11 cellular contexts compared by ENCODE assay signal in genomic region chr5:40716000-40716399, GRCh38.
DNase-seq lines count a peak whose midpoint lies in the region; ATAC-seq and TF ChIP-seq lines count a peak whose summit lies in the region.
"Had no signal": no experiment of that assay in that cellular context is flagged by ENCODE, and none has a peak within 500 bp of the region (broad histone marks: within the 10 kb centered on the region; RNA-seq: fewer than 3 reads in every experiment).

No MANE protein-coding gene starts in this region.

- H3K4me2 ChIP-seq in DOHH2 (ENCODE audit: low read length): no peak overlapping the region

- H3K27me3 ChIP-seq in DOHH2 (ENCODE audit: control insufficient read depth, low read length) (no peaks in the 10 kb centered on the region), brain microvascular endothelial cell (replicated peaks) (no peaks in the 10 kb centered on the region)
- H3K27me3 ChIP-seq: heart left ventricle had no signal

- H3K4me3 ChIP-seq in DOHH2 (ENCODE audit: low read length) (no peak overlapping the region), LNCaP clone FGC (ENCODE audit: low read depth, low read length) (no peak overlapping the region), brain microvascular endothelial cell (ENCODE audit: low read depth, low read length) (no peak overlapping the region)
- H3K4me3 ChIP-seq: heart left ventricle had no signal

- TF ChIP-seq CTCF in DOHH2 (IDR thresholded peaks at IDR 0.05; ENCODE audit: low read depth, low read length, poor library complexity, severe bottlenecking): peak; percentile 24
- TF ChIP-seq CTCF in LNCaP clone FGC (IDR thresholded peaks at IDR 0.05; ENCODE audit: control insufficient read depth, extremely low read depth, insufficient read depth): peak; percentile 60
- peak; percentile 56 for TF ChIP-seq CTCF in brain microvascular endothelial cell (IDR thresholded peaks at IDR 0.05; ENCODE audit: low read depth, low read length, missing control alignments)

- H3K27ac ChIP-seq in DOHH2 (ENCODE audit: low read depth, low read length) (no peak overlapping the region), brain microvascular endothelial cell (no peak overlapping the region)
- H3K27ac ChIP-seq: heart left ventricle had no signal

- H3K36me3 ChIP-seq in DOHH2 (ENCODE audit: control insufficient read depth, low read length) (0 out of 2 replicates have a peak, but pooled peaks cover 7% of the 10 kb centered on the region), brain microvascular endothelial cell (replicated peaks) (no peaks in the 10 kb centered on the region)

- DNase-seq in LNCaP clone FGC (ENCODE audit: low read depth) (no peak), brain microvascular endothelial cell (no peak), medulla oblongata (ENCODE audit: extremely low spot score) (peak; percentile 79), LoVo (ENCODE audit: low spot score) (no peak)
- no peak for DNase-seq in stimulated activated naive CD4-positive, alpha-beta T cell (lab: John Stamatoyannopoulos, UW)
- DNase-seq in stimulated activated CD4-positive, alpha-beta T cell treated with anti-CD3 and anti-CD28 coated beads, Interleukin-1b, Interleukin-23, amount 100 ng/mL, for 48 hours: no peak
- DNase-seq: activated CD4-positive, alpha-beta memory T cell treated with anti-CD3 and anti-CD28 coated beads for 36 hours; heart left ventricle; stimulated activated CD4-positive, alpha-beta T cell treated with anti-CD3 and anti-CD28 coated beads, Interleukin-12 subunit alpha, Interleukin-12 subunit beta, amount 100 ng/mL, for 4 hours had no signal

- no peaks in the 10 kb centered on the region for H3K9me3 ChIP-seq in DOHH2 (ENCODE audit: control insufficient read depth, insufficient read depth, low read length)

- peaks cover 4% of the 10 kb centered on the region; the same call in 1 of the 2 replicates for H3F3A ChIP-seq in DOHH2 (ENCODE audit: control insufficient read depth, insufficient read depth)

- no peaks in the 10 kb centered on the region for H3K9me2 ChIP-seq in DOHH2 (replicated peaks; ENCODE audit: control insufficient read depth, low read length)

- no peaks in the 10 kb centered on the region for H4K20me1 ChIP-seq in DOHH2 (ENCODE audit: control insufficient read depth, insufficient read depth, low read depth, low read length)

- in situ Hi-C loops in brain microvascular endothelial cell (cut with HindIII; ENCODE audit: low pct_ligation_motif_present, low sequenced_read_pairs): no loop called here

- H3K79me2 ChIP-seq in DOHH2 (ENCODE audit: control insufficient read depth, low read length): no peaks in the 10 kb centered on the region

- H3K4me1 ChIP-seq in DOHH2 (ENCODE audit: control insufficient read depth, low read length): no peaks in the 10 kb centered on the region

- ATAC-seq in GM21529 (IDR thresholded peaks at IDR 0.05; ENCODE audit: unreplicated experiment): no peak
- ATAC-seq: heart left ventricle had no signal
